In the genomic region with DNA sequence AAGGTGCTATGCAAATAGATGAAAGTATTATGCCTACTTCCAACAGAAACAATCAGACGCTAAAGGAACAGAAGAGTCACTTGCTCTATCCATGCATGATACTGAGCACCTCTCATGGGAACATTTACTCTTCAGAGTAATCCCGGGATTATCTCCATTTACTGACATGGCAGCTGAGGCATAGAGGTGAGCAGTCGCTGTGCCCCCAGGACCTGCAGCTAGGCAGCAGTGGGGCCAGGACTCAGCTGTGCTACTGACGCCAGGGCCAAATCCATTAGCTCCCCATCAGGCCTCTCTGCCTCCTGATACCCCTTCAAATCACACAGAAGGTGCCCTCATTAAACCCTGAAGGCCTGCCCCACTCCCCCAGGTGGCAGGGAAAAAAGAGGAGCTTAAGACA, we compare ENCODE assay signal across 17 cellular contexts. TPM values are rescaled to one million over a fixed set of nuclear protein-coding genes. Genes with fewer than 3 reads are reported as not detected.
A peak's percentile ranks its signal among the peaks of the same experiment; 100 is the strongest.
DNase-seq lines count a peak whose midpoint lies in the region; FAIRE-seq and TF ChIP-seq lines count a peak whose summit lies in the region.
"Had no signal": no experiment of that assay in that cellular context is flagged by ENCODE, and none has a peak within 500 bp of the region (broad histone marks: within the 10 kb centered on the region; RNA-seq: fewer than 3 reads in every experiment).

No MANE protein-coding gene starts in this region.

- no peaks in the 10 kb centered on the region for H3K9me3 Mint-ChIP-seq in osteocyte (ENCODE audit: unreplicated experiment)
- H3K9me3 Mint-ChIP-seq: GM23338 had no signal

- peak; percentile 89 for FAIRE-seq in D721Med (lab: Jason Lieb, UNC)
- FAIRE-seq: G401.6 had no signal

- DNase-seq in D721Med (ENCODE audit: insufficient read length, low spot score) (peak; percentile 38), NCI-H524 (lab: John Stamatoyannopoulos, UW) (peak; percentile 38 to 75), SJCRH30 (peak; percentile 59 to 78), osteocyte (ENCODE audit: extremely low spot score, unreplicated experiment) (no peak), caudate nucleus (lab: John Stamatoyannopoulos, UW) (no peak), NCI-H2107 treated with DMSO at 0.1 percent for 48 hours (lab: John Stamatoyannopoulos, UW; ENCODE audit: unreplicated experiment) (no peak)
- DNase-seq in stimulated activated CD4-positive, alpha-beta T cell treated with anti-CD3 and anti-CD28 coated beads, Interleukin-15, amount 100 ng/mL, for 24 hours: no peak
- DNase-seq: ACHN, Caco-2, DMS79 treated with DMSO at 0.1 percent for 48 hours, MG63, NCI-H1092 treated with DMSO at 0.1 percent for 48 hours, NCI-H2081 treated with DMSO at 0.1 percent for 48 hours, NCI-H748 treated with DMSO at 0.1 percent for 48 hours, Right ventricle myocardium superior had no signal

- H3K27ac ChIP-seq in SJCRH30 (0 out of 2 replicates have a peak overlapping the region, but pooled peaks have one; percentile 1), caudate nucleus (ENCODE audit: low read depth, low read length) (no peak overlapping the region)

- H3K27ac Mint-ChIP-seq in osteocyte (ENCODE audit: unreplicated experiment): peak overlapping the region; percentile 80
- H3K27ac Mint-ChIP-seq: GM23338 had no signal

- no peaks in the 10 kb centered on the region for H3K27me3 ChIP-seq in SJCRH30
- H3K27me3 ChIP-seq: MG63 had no signal

- no peaks in the 10 kb centered on the region for H3K9me3 ChIP-seq in SJCRH30 (replicated peaks)
- H3K9me3 ChIP-seq: Caco-2, MG63 had no signal

- H3K27me3 Mint-ChIP-seq in osteocyte (ENCODE audit: unreplicated experiment): no peaks in the 10 kb centered on the region

- peaks cover 25% of the 10 kb centered on the region for H3K36me3 Mint-ChIP-seq in osteocyte (ENCODE audit: unreplicated experiment)

- peaks cover 31% of the 10 kb centered on the region for H3K4me1 ChIP-seq in SJCRH30

- no peak overlapping the region for H3K4me3 ChIP-seq in SJCRH30
- H3K4me3 ChIP-seq: GM23338, MG63 had no signal

- peaks cover 73% of the 10 kb centered on the region for H3K4me1 Mint-ChIP-seq in osteocyte (ENCODE audit: unreplicated experiment)

- no peaks in the 10 kb centered on the region for H3K36me3 ChIP-seq in SJCRH30

- no peak overlapping the region for H3K4me3 Mint-ChIP-seq in osteocyte (ENCODE audit: unreplicated experiment)
- H3K4me3 Mint-ChIP-seq: GM23338 had no signal

- no peak for TF ChIP-seq CTCF in D721Med (IDR thresholded peaks at IDR 0.05; ENCODE audit: insufficient read depth, missing control alignments)
- TF ChIP-seq CTCF in osteocyte (IDR thresholded peaks at IDR 0.05): no peak

RNA-seq across cellular contexts. Expression of a gene that starts 51.9 kb away (rescaled TPM):
- total RNA-seq in SJCRH30 (2014; rRNA removed; shearing (Covaris generic)): 28.4 and 28.8 TPM in 2 replicates
- 320 and 339 TPM in 2 replicates for total RNA-seq in osteocyte

Comparison
In these comparisons a context has a peak if more than half of its experiments do, and no peak if none do; other contexts are left out.
1. DNase-seq: peak in D721Med (single experiment), NCI-H524 (2 of 2) and SJCRH30 (2 of 2); none in osteocyte (single experiment), stimulated activated CD4-positive, alpha-beta T cell treated with anti-CD3 and anti-CD28 coated beads, Interleukin-15, amount 100 ng/mL, for 24 hours (single experiment), caudate nucleus (0 of 61) and NCI-H2107 treated with DMSO at 0.1 percent for 48 hours (single experiment).
2. RNA of a gene that starts 51.9 kb away (total RNA-seq): 320 to 339 TPM in osteocyte; 28.4 to 28.8 TPM in SJCRH30; every median in the first group is over 10 times any median in the second.